16 cellular contexts compared by ENCODE assay signal in the genomic region with DNA sequence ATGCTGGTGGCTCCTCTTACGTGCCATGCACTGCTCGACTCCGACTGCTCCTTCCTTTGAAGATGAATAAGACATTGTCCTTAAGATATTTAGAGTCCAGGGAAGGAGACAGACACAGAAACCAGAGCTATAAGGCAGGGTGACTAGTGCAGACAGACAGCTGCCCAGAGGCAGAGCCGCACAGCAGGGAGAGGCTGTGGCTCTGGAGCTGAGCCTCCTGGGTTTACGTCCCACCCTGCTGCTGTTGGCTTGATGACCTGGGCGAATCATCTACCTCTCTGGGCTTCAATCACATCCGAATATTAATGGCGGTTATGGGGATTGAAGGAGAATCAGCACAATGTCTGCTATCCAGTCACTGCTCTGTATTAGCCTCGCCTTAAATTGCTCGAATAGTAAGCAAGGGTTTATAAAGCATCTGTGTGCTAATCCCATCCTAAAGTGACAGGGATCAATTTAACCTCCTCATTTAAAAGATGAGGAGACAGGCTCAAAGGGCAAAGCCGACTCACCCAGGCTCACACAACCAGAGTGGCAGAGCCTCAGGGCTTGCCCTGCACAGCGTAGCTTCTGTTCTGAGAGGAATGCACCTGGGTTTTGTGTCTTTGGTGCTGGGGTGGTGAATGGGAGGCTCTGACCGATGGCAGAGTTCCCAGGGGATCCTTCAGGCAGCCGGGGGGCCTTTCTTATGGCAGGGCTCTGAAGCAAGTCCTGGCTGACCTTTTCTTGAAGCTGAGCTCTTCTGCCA.
"Had no signal": no experiment of that assay in that cellular context is flagged by ENCODE, and none has a peak within 500 bp of the region (broad histone marks: within the 10 kb centered on the region; RNA-seq: fewer than 3 reads in every experiment).

No MANE protein-coding gene starts in this region.

- H3K27ac ChIP-seq: body of pancreas, psoas muscle, right lobe of liver, thoracic aorta had no signal

- H3K4me1 ChIP-seq: body of pancreas, psoas muscle, right lobe of liver had no signal

- DNase-seq: activated CD4-positive, alpha-beta memory T cell treated with anti-CD3 and anti-CD28 coated beads for 36 hours; activated CD4-positive, alpha-beta T cell treated with anti-CD3 and anti-CD28 coated beads for 4 hours; activated naive CD4-positive, alpha-beta T cell; activated naive CD8-positive, alpha-beta T cell treated with anti-CD3 and anti-CD28 coated beads, Interleukin-2, amount 10 ng/mL, durations not matched to agents 7 days and 5 days; amygdala; body of pancreas; foreskin melanocyte; kidney glomerular epithelial cell; natural killer cell; psoas muscle; right lobe of liver; stimulated activated CD4-positive, alpha-beta T cell treated with anti-CD3 and anti-CD28 coated beads, Interleukin-4, amount 100 ng/mL, for 24 hours; SW 1271; T-helper 2 cell had no signal

- H3K36me3 ChIP-seq: right lobe of liver, thoracic aorta had no signal

- H3K4me2 ChIP-seq: smooth muscle cell had no signal

- H3K4me3 ChIP-seq: body of pancreas, psoas muscle, right lobe of liver, smooth muscle cell, thoracic aorta had no signal

- H3K27me3 ChIP-seq: body of pancreas, right lobe of liver had no signal

- H3K9me3 ChIP-seq: body of pancreas, psoas muscle, right lobe of liver, thoracic aorta had no signal
